24 cellular contexts compared by ENCODE assay signal in genomic region chr17:42830971-42831370, GRCh38. TPM values are rescaled to one million over a fixed set of nuclear protein-coding genes. Genes with fewer than 3 reads are reported as not detected.
"Had no signal": no experiment of that assay in that cellular context is flagged by ENCODE, and none has a peak within 500 bp of the region (broad histone marks: within the 10 kb centered on the region; RNA-seq: fewer than 3 reads in every experiment).

No MANE protein-coding gene starts in this region.

- H3K9me3 Mint-ChIP-seq: activated CD4-positive, alpha-beta T cell treated with anti-CD3 and anti-CD28 coated beads, Interleukin-2, amount 10 ng/mL, durations not matched to agents 7 days and 5 days; activated naive CD8-positive, alpha-beta T cell treated with anti-CD3 and anti-CD28 coated beads for 36 hours; central memory CD8-positive, alpha-beta T cell; stimulated activated naive CD8-positive, alpha-beta T cell treated with anti-CD3 and anti-CD28 coated beads, Interleukin-15, amount 100 ng/mL, for 72 hours had no signal

- ATAC-seq: activated CD4-positive, CD25-positive, alpha-beta regulatory T cell treated with anti-CD3 and anti-CD28 coated beads, Interleukin-2, amount 50 U/mL, for 24 hours; activated CD8-positive, alpha-beta T cell treated with anti-CD3 and anti-CD28 coated beads, Interleukin-2, amount 10 ng/mL, durations not matched to agents 7 days and 5 days; gastroesophageal sphincter; left cardiac atrium; right cardiac atrium; stimulated activated naive CD8-positive, alpha-beta T cell treated with anti-CD3 and anti-CD28 coated beads, Interleukin-15, amount 100 ng/mL, for 72 hours had no signal

- H3K4me3 Mint-ChIP-seq: activated CD4-positive, alpha-beta T cell treated with anti-CD3 and anti-CD28 coated beads, Interleukin-2, amount 10 ng/mL, durations not matched to agents 7 days and 5 days; activated CD8-positive, alpha-beta T cell treated with anti-CD3 and anti-CD28 coated beads, Interleukin-2, amount 10 ng/mL, durations not matched to agents 7 days and 5 days; central memory CD8-positive, alpha-beta T cell; stimulated activated naive CD8-positive, alpha-beta T cell treated with anti-CD3 and anti-CD28 coated beads, Interleukin-15, amount 100 ng/mL, for 72 hours had no signal

- H3K9me3 ChIP-seq: breast epithelium, colonic mucosa, esophagus muscularis mucosa, gastroesophageal sphincter, neutrophil, ovary, tibial nerve had no signal

- H3K4me3 ChIP-seq: breast epithelium, colonic mucosa, esophagus muscularis mucosa, gastroesophageal sphincter, ovary, tibial nerve had no signal

- H3K27me3 ChIP-seq: breast epithelium, colonic mucosa, esophagus muscularis mucosa, gastroesophageal sphincter, ovary, tibial nerve had no signal

- H3K36me3 ChIP-seq: breast epithelium, colonic mucosa, ovary had no signal

- DNase-seq: activated CD4-positive, alpha-beta T cell treated with anti-CD3 and anti-CD28 coated beads, Interleukin-2, amount 10 ng/mL, durations not matched to agents 7 days and 5 days; activated CD8-positive, alpha-beta T cell treated with anti-CD3 and anti-CD28 coated beads, Interleukin-2, amount 10 ng/mL, durations not matched to agents 7 days and 5 days; activated naive CD8-positive, alpha-beta T cell treated with anti-CD3 and anti-CD28 coated beads for 36 hours; colonic mucosa; head of caudate nucleus; hypothalamus; left cardiac atrium; ovary; right cardiac atrium; stimulated activated CD4-positive, alpha-beta T cell treated with anti-CD3 and anti-CD28 coated beads, Interleukin-4, amount 100 ng/mL, for 4 hours; stimulated activated naive CD8-positive, alpha-beta T cell treated with anti-CD3 and anti-CD28 coated beads, Interleukin-15, amount 100 ng/mL, for 72 hours had no signal

- H3K27me3 Mint-ChIP-seq: activated naive CD8-positive, alpha-beta T cell treated with anti-CD3 and anti-CD28 coated beads for 36 hours; stimulated activated naive CD8-positive, alpha-beta T cell treated with anti-CD3 and anti-CD28 coated beads, Interleukin-15, amount 100 ng/mL, for 72 hours had no signal

- H3K27ac Mint-ChIP-seq: activated CD4-positive, alpha-beta T cell treated with anti-CD3 and anti-CD28 coated beads, Interleukin-2, amount 10 ng/mL, durations not matched to agents 7 days and 5 days; activated CD8-positive, alpha-beta T cell treated with anti-CD3 and anti-CD28 coated beads, Interleukin-2, amount 10 ng/mL, durations not matched to agents 7 days and 5 days; activated naive CD8-positive, alpha-beta T cell treated with anti-CD3 and anti-CD28 coated beads for 36 hours; stimulated activated naive CD8-positive, alpha-beta T cell treated with anti-CD3 and anti-CD28 coated beads, Interleukin-15, amount 100 ng/mL, for 72 hours had no signal

- H3K27ac ChIP-seq: breast epithelium, colonic mucosa, esophagus muscularis mucosa, gastroesophageal sphincter, neutrophil, ovary, tibial nerve, VCaP had no signal

- H3K4me1 ChIP-seq: breast epithelium had no signal

RNA-seq across cellular contexts. Expression of gene AOC3, which starts 20.0 kb away (rescaled TPM):
- total RNA-seq: pulmonary artery endothelial cell had no signal

RNA-seq across cellular contexts. Expression of gene CNTD1, which starts 32.3 kb away (rescaled TPM):
- total RNA-seq: activated CD4-positive, alpha-beta T cell treated with anti-CD3 and anti-CD28 coated beads, Interleukin-2, amount 10 ng/mL, durations not matched to agents 7 days and 5 days; activated CD8-positive, alpha-beta T cell treated with anti-CD3 and anti-CD28 coated beads, Interleukin-2, amount 10 ng/mL, durations not matched to agents 7 days and 5 days; activated naive CD8-positive, alpha-beta T cell treated with anti-CD3 and anti-CD28 coated beads for 36 hours; astrocyte; mononuclear cell; myocyte; pulmonary artery endothelial cell; T-helper 2 cell treated with Interferon-gamma antibody and Interleukin-4, amounts not matched to agents 100 ng/mL and 5 ng/mL, for 36 hours had no signal
